ENCODE assay signal across 8 cellular contexts in the genomic region with DNA sequence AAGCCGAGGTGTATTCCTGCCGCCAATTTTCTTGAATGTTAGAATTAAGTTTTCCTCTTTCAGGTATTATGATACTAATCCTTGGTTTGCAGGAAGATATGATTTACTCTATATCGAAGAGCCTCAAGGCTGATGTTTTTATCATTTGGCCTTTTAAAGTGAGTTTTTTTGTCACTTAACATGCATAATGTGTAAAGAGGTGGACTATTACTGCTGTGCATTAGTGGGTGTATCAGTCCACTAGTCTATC. TPM values are rescaled to one million over a fixed set of nuclear protein-coding genes. Genes with fewer than 3 reads are reported as not detected.
DNase-seq lines count a peak whose midpoint lies in the region; ATAC-seq and TF ChIP-seq lines count a peak whose summit lies in the region.

No MANE protein-coding gene starts in this region.

- H3K9me3 ChIP-seq in PC-9 (ENCODE audit: insufficient read depth, low read depth), result no peaks in the 10 kb centered on the region
- H3K9me3 ChIP-seq in esophagus squamous epithelium, result no peaks in the 10 kb centered on the region
- no peaks in the 10 kb centered on the region for H3K9me3 ChIP-seq in smooth muscle cell (replicated peaks; ENCODE audit: low read depth)

- H3K36me3 ChIP-seq in PC-9 (ENCODE audit: low read depth) (no peaks in the 10 kb centered on the region), esophagus squamous epithelium (no peaks in the 10 kb centered on the region), smooth muscle cell (ENCODE audit: low read depth) (no peaks in the 10 kb centered on the region)

- H3K27ac ChIP-seq in PC-9, result peak overlapping the region; percentile 79
- H3K27ac ChIP-seq in esophagus squamous epithelium, result peak overlapping the region; percentile 86 to 97 (median 96)
- H3K27ac ChIP-seq in smooth muscle cell (ENCODE audit: low read depth), result peak overlapping the region; percentile 83

- H4K20me1 ChIP-seq in PC-9 (ENCODE audit: insufficient read depth) (no peaks in the 10 kb centered on the region), smooth muscle cell (ENCODE audit: low read depth) (no peaks in the 10 kb centered on the region)

- peak overlapping the region; percentile 98 for H2AFZ ChIP-seq in PC-9
- H2AFZ ChIP-seq in smooth muscle cell (ENCODE audit: low read depth), result peak overlapping the region; percentile 87

- intact Hi-C loops in CD14-positive monocyte (cut with micrococcal nuclease), result no loop called here
- intact Hi-C loops in PC-9 (cut with micrococcal nuclease; ENCODE audit: unreplicated experiment), result no loop called here
- intact Hi-C loops in esophagus squamous epithelium (cut with DNase I), result no loop called here

- peak overlapping the region; percentile 80 for H3K9ac ChIP-seq in smooth muscle cell (ENCODE audit: low read depth)

- H3K27me3 ChIP-seq in PC-9 (ENCODE audit: insufficient read depth, low read depth), result no peaks in the 10 kb centered on the region
- no peaks in the 10 kb centered on the region for H3K27me3 ChIP-seq in esophagus squamous epithelium
- no peaks in the 10 kb centered on the region for H3K27me3 ChIP-seq in smooth muscle cell (ENCODE audit: low read depth)

- peak overlapping the region; percentile 97 to 100 (median 99) for H3K27ac Mint-ChIP-seq in CD14-positive monocyte

- peak overlapping the region; percentile 96 for H3K4me3 Mint-ChIP-seq in CD14-positive monocyte

- no peak for TF ChIP-seq POLR2A in esophagus squamous epithelium (IDR thresholded peaks at IDR 0.05)

- H3K27me3 Mint-ChIP-seq in CD14-positive monocyte (ENCODE audit: low read depth in 3 of 3), result peaks cover 0 to 10% (median 3%) of the 10 kb centered on the region in 3 donors

- WGBS in esophagus squamous epithelium, 2 donors, result 11 to 18% methylated on average over 3 of the region's 3 CpGs
- 24% methylated on average over 3 of the region's 3 CpGs for WGBS in smooth muscle cell (ENCODE audit: low lambda C conversion rate)

- BruUV-seq in PC-9 (replicated peaks; lab: Mats Ljungman, UMichigan), result no TSS peak

- DNase-seq in CD14-positive monocyte (ENCODE audit: low spot score) (no peak), PC-9 (no peak), esophagus squamous epithelium (lab: John Stamatoyannopoulos, UW) (no peak), smooth muscle cell (lab: John Stamatoyannopoulos, UW; ENCODE audit: unreplicated experiment) (no peak), NCI-H2107 (lab: John Stamatoyannopoulos, UW) (no peak), NCI-H524 treated with DMSO at 0.1 percent for 48 hours (lab: John Stamatoyannopoulos, UW) (no peak)
- no peak for DNase-seq in stimulated activated CD8-positive, alpha-beta memory T cell treated with anti-CD3 and anti-CD28 coated beads, Interleukin-4, amount 100 ng/mL, for 48 hours

- CTCF ChIA-PET in PC-9 (lab: Charles Lee), result no interaction called here

- no peaks in the 10 kb centered on the region for H3K79me2 ChIP-seq in PC-9 (ENCODE audit: low read depth)
- no peaks in the 10 kb centered on the region for H3K79me2 ChIP-seq in smooth muscle cell (ENCODE audit: low read depth)

- no peaks in the 10 kb centered on the region for H3K9me2 ChIP-seq in PC-9 (ENCODE audit: insufficient read depth)

- peak; percentile 7 for ATAC-seq in GM21619 (IDR thresholded peaks at IDR 0.05; ENCODE audit: unreplicated experiment)

- H3K4me3 ChIP-seq in PC-9, result peak overlapping the region; percentile 75
- H3K4me3 ChIP-seq in esophagus squamous epithelium, result peak overlapping the region; percentile 43 to 82 (median 69)
- H3K4me3 ChIP-seq in smooth muscle cell, result peak overlapping the region; percentile 61

- TF ChIP-seq CTCF in CD14-positive monocyte (IDR thresholded peaks at IDR 0.05) (no peak), PC-9 (conservative IDR thresholded peaks at IDR 0.05) (no peak), esophagus squamous epithelium (IDR thresholded peaks at IDR 0.05) (no peak), smooth muscle cell (IDR thresholded peaks at IDR 0.05; ENCODE audit: borderline replicate concordance, insufficient read depth, poor library complexity, severe bottlenecking) (no peak)

- H3F3A ChIP-seq in PC-9 (ENCODE audit: insufficient read depth, low read depth), result peaks cover 21% of the 10 kb centered on the region; the same call in 1 of the 2 replicates
- no peaks in the 10 kb centered on the region for H3F3A ChIP-seq in smooth muscle cell (ENCODE audit: low read depth)

- H3K4me1 ChIP-seq in PC-9 (replicated peaks; ENCODE audit: insufficient read depth), result no peaks in the 10 kb centered on the region
- peaks cover 2 to 31% (median 8%) of the 10 kb centered on the region in 3 donors for H3K4me1 ChIP-seq in esophagus squamous epithelium
- no peaks in the 10 kb centered on the region for H3K4me1 ChIP-seq in smooth muscle cell (ENCODE audit: low read depth)

- H3K4me1 Mint-ChIP-seq in CD14-positive monocyte, result peaks cover 11% of the 10 kb centered on the region

- no peaks in the 10 kb centered on the region for H3K9me3 Mint-ChIP-seq in CD14-positive monocyte

- no peaks in the 10 kb centered on the region for H3K36me3 Mint-ChIP-seq in CD14-positive monocyte

- H3K4me2 ChIP-seq in PC-9, result peak overlapping the region; percentile 76
- peak overlapping the region; percentile 73 for H3K4me2 ChIP-seq in smooth muscle cell

- POLR2A ChIA-PET in PC-9 (lab: Charles Lee; ENCODE audit: unreplicated experiment), result interaction anchor here (0.6 kb wide), 1 partner anchor 64 kb away, joined by 5 read pairs; no protein-coding TSS in a partner anchor

RNA-seq across cellular contexts. Expression of gene TMPO, which starts 11.1 kb away (rescaled TPM):
- polyA plus RNA-seq in CD14-positive monocyte (10 to 100 TPM; 52.1 to 67.3 TPM), smooth muscle cell (20.1 and 22.6 TPM in 2 replicates)
- total RNA-seq in PC-9 (2021) (143 and 171 TPM in 2 replicates), esophagus squamous epithelium (10 to 100 TPM; 70.4 to 96.6 (median 77.1) TPM), smooth muscle cell (60.2 and 98.6 TPM in 2 replicates)
